ENCODE assay signal across 8 cellular contexts in the genomic region with DNA sequence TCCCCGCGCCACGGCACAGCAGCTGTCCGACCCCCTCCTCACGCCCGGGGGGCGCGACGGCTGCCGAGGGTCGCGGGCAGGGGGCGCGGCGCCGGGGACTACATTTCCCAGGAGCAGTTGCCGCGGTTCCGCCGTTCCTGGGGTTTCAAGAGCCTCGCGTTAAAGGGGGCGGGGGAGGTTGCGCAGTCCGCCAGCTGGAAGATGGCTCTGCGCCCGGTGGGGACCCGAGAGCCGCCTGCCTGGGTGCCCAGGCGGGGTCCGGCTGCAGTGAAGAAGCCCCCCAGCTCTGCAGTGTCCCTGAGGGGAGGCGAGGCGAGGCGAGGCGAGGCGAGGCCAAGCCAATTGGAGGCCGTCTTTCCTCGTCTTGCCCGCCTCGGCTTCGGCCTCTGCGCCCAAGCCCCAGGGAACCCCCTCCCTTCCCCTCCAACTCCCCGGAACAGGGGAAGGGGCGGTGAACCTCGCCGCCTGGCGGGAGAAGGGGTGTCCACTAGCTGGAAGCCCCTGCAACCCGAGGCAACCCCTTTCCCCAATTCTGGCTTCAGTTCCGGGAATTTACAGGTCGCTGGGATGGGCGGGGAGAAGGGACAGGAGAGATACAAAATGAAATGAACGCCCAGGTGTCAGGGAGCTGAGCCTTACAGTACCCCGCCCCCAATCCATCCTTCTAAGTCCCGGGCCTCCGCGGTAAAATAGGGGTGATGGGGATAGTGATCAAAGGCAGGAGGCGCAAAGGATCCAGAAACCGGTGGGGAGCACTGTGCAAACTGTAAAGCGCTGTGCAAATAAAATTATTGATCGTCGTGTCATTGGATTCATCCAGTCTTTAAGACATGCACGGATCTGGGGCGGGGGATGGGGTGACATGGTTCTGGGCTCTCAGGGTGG. TPM values are rescaled to one million over a fixed set of nuclear protein-coding genes. Genes with fewer than 3 reads are reported as not detected.
A peak's percentile ranks its signal among the peaks of the same experiment; 100 is the strongest.
DNase-seq lines count a peak whose midpoint lies in the region; ATAC-seq and TF ChIP-seq lines count a peak whose summit lies in the region.

No MANE protein-coding gene starts in this region.

- intact Hi-C loops in colonic mucosa (cut with DNase I): no loop called here

- CTCF ChIA-PET in BJ (lab: Yijun Ruan, JAX): interaction anchor here (1.7 to 1.8 kb wide), 2 partner anchors 10 to 159 kb away, joined by 4 to 7 read pairs; no protein-coding TSS in a partner anchor

- ATAC-seq in left lobe of liver (peak; percentile 53), HG03469 (IDR thresholded peaks at IDR 0.05; ENCODE audit: unreplicated experiment) (no peak), HG02678 (IDR thresholded peaks at IDR 0.05; ENCODE audit: unreplicated experiment) (no peak)
- ATAC-seq in stimulated activated naive CD8-positive, alpha-beta T cell treated with anti-CD3 and anti-CD28 coated beads, Interleukin-15, amount 100 ng/mL, for 72 hours: peak; percentile 23

- peaks cover 14% of the 10 kb centered on the region; the same call in 1 of the 2 replicates for H3F3A ChIP-seq in GM23248 (ENCODE audit: insufficient read depth)

- 0 out of 2 replicates have a peak, but pooled peaks cover 7% of the 10 kb centered on the region for H3K79me2 ChIP-seq in GM23248 (ENCODE audit: insufficient read depth)

- DNase-seq in BJ (ENCODE audit: low read depth) (no peak), GM23248 (peak; percentile 62), RPMI8226 (peak; percentile 65), colonic mucosa (peak; percentile 70), left lobe of liver (ENCODE audit: low spot score) (no peak)
- no peak for DNase-seq in stimulated activated naive CD8-positive, alpha-beta T cell treated with anti-CD3 and anti-CD28 coated beads, Interleukin-15, amount 100 ng/mL, for 72 hours

- H3K27ac Mint-ChIP-seq in stimulated activated naive CD8-positive, alpha-beta T cell treated with anti-CD3 and anti-CD28 coated beads, Interleukin-15, amount 100 ng/mL, for 72 hours: peak overlapping the region in 1 of 2 donors; percentile 45

- peaks cover 53% of the 10 kb centered on the region for H3K27me3 Mint-ChIP-seq in stimulated activated naive CD8-positive, alpha-beta T cell treated with anti-CD3 and anti-CD28 coated beads, Interleukin-15, amount 100 ng/mL, for 72 hours

- H4K20me1 ChIP-seq in GM23248 (ENCODE audit: insufficient read depth): no peaks in the 10 kb centered on the region

- H3K27ac ChIP-seq in GM23248: no peak overlapping the region
- H3K27ac ChIP-seq in colonic mucosa: peak overlapping the region; percentile 45

- no peaks in the 10 kb centered on the region for H3K9me3 ChIP-seq in GM23248 (ENCODE audit: low read depth)
- H3K9me3 ChIP-seq in colonic mucosa: no peaks in the 10 kb centered on the region

- H3K4me1 ChIP-seq in GM23248 (ENCODE audit: insufficient read depth): peaks cover 11% of the 10 kb centered on the region
- no peaks in the 10 kb centered on the region for H3K4me1 ChIP-seq in colonic mucosa

- H3K4me3 ChIP-seq in BJ (ENCODE audit: low read depth, low read length): peak overlapping the region; percentile 60
- H3K4me3 ChIP-seq in GM23248: peak overlapping the region; percentile 75
- peak overlapping the region; percentile 48 for H3K4me3 ChIP-seq in colonic mucosa

- H3K9ac ChIP-seq in GM23248: peak overlapping the region; percentile 71
- peak overlapping the region; percentile 80 to 85 for H3K9ac ChIP-seq in colonic mucosa (ENCODE audit: low read depth in 2 of 2, low read length in 2 of 2)

- peaks cover 44% of the 10 kb centered on the region for H3K4me1 Mint-ChIP-seq in stimulated activated naive CD8-positive, alpha-beta T cell treated with anti-CD3 and anti-CD28 coated beads, Interleukin-15, amount 100 ng/mL, for 72 hours

- no peak for TF ChIP-seq CTCF in BJ (IDR thresholded peaks at IDR 0.05; ENCODE audit: insufficient read depth, low read depth, low read length)
- no peak for TF ChIP-seq CTCF in colonic mucosa (IDR thresholded peaks at IDR 0.05)

- peak overlapping the region; percentile 76 to 79 for H3K4me3 Mint-ChIP-seq in stimulated activated naive CD8-positive, alpha-beta T cell treated with anti-CD3 and anti-CD28 coated beads, Interleukin-15, amount 100 ng/mL, for 72 hours

- H3K27me3 ChIP-seq in BJ (ENCODE audit: control insufficient read depth, insufficient read depth, low read length) (peaks cover 3% of the 10 kb centered on the region; the same call in 1 of the 2 replicates), GM23248 (replicated peaks; ENCODE audit: insufficient read depth) (no peaks in the 10 kb centered on the region), colonic mucosa (no peaks in the 10 kb centered on the region)

- in situ Hi-C loops in GM23248 (cut with MboI): no loop called here

- WGBS in GM23248 (ENCODE audit: low coverage in 1 of 2, low lambda C conversion rate in 2 of 2, missing lambda C conversion rate in 2 of 2), 2 experiments: 2 to 3% methylated on average over 39 to 60 of the region's 63 CpGs

- no peaks in the 10 kb centered on the region for H3K36me3 ChIP-seq in BJ (ENCODE audit: control insufficient read depth, insufficient read depth, low read length)
- H3K36me3 ChIP-seq in GM23248 (ENCODE audit: low read depth): no peaks in the 10 kb centered on the region
- H3K36me3 ChIP-seq in colonic mucosa: no peaks in the 10 kb centered on the region

- no peaks in the 10 kb centered on the region for H3K9me3 Mint-ChIP-seq in stimulated activated naive CD8-positive, alpha-beta T cell treated with anti-CD3 and anti-CD28 coated beads, Interleukin-15, amount 100 ng/mL, for 72 hours

- peak overlapping the region; percentile 96 for H3K4me2 ChIP-seq in GM23248 (ENCODE audit: unreplicated experiment)

- POLR2A ChIA-PET in BJ (lab: Charles Lee): no interaction called here

- peak overlapping the region; percentile 96 for H2AFZ ChIP-seq in GM23248

- no peaks in the 10 kb centered on the region for H3K9me2 ChIP-seq in GM23248 (ENCODE audit: insufficient read depth)

RNA-seq across cellular contexts. Expression of gene GCAT, which starts 5.2 kb away (rescaled TPM):
- polyA plus RNA-seq in BJ (2011; rRNA removed): 12.6 and 24.9 TPM in 2 replicates
- 13.6 and 17.3 TPM in 2 replicates for polyA minus RNA-seq in BJ (2011; rRNA and poly(A)+ RNA removed)
- total RNA-seq in GM23248 (2014; rRNA removed; shearing (Covaris generic)): 36.1 and 73.7 TPM in 2 replicates
- polyA plus RNA-seq in GM23248 (2016; fragmentation: Nextera tagmentation; extraction: Ambion mirVana): 31.5 and 35.9 TPM in 2 replicates
- 10 to 100 TPM; 13.0 to 23.5 TPM for total RNA-seq in colonic mucosa
- 49.6 TPM for total RNA-seq in left lobe of liver

RNA-seq across cellular contexts. Expression of gene GALR3, which starts 20.6 kb away (rescaled TPM):
- polyA plus RNA-seq in BJ (2011; rRNA removed): not detected in 2 replicates
- not detected in 2 replicates for polyA minus RNA-seq in BJ (2011; rRNA and poly(A)+ RNA removed)
- not detected in 2 replicates for total RNA-seq in GM23248 (2014; rRNA removed; shearing (Covaris generic))
- polyA plus RNA-seq in GM23248 (2016; fragmentation: Nextera tagmentation; extraction: Ambion mirVana): not detected in 2 replicates
- under 1 TPM in 1 of 2 donors, not detected in 1; 0.74 TPM for total RNA-seq in colonic mucosa
- total RNA-seq in left lobe of liver: 0.65 TPM

RNA-seq across cellular contexts. Expression of gene ANKRD54, which starts 41.6 kb away (rescaled TPM):
- polyA plus RNA-seq in BJ (2011; rRNA removed) (18.2 and 36.7 TPM in 2 replicates), GM23248 (2016; fragmentation: Nextera tagmentation; extraction: Ambion mirVana) (21.6 and 21.8 TPM in 2 replicates)
- 21.3 and 37.3 TPM in 2 replicates for polyA minus RNA-seq in BJ (2011; rRNA and poly(A)+ RNA removed)
- 31.0 and 58.0 TPM in 2 replicates for total RNA-seq in GM23248 (2014; rRNA removed; shearing (Covaris generic))
- total RNA-seq in colonic mucosa (10 to 100 TPM; 27.1 to 34.2 TPM), left lobe of liver (9.7 TPM)

RNA-seq across cellular contexts. Expression of gene EIF3L, which starts 46.7 kb away (rescaled TPM):
- polyA plus RNA-seq in BJ (2011; rRNA removed) (705 and 755 TPM in 2 replicates), GM23248 (2016; fragmentation: Nextera tagmentation; extraction: Ambion mirVana) (201 and 206 TPM in 2 replicates)
- 282 and 487 TPM in 2 replicates for polyA minus RNA-seq in BJ (2011; rRNA and poly(A)+ RNA removed)
- total RNA-seq in GM23248 (2014; rRNA removed; shearing (Covaris generic)): 323 and 346 TPM in 2 replicates
- total RNA-seq in colonic mucosa (100 to 1,000 TPM; 358 to 451 TPM), left lobe of liver (136 TPM)

Comparison
In these comparisons a context has a peak if more than half of its experiments do, and no peak if none do; other contexts are left out.
1. DNase-seq: peak in GM23248 (single experiment), RPMI8226 (single experiment) and colonic mucosa (single experiment); none in BJ (single experiment), left lobe of liver (single experiment) and stimulated activated naive CD8-positive, alpha-beta T cell treated with anti-CD3 and anti-CD28 coated beads, Interleukin-15, amount 100 ng/mL, for 72 hours (0 of 2).
2. ATAC-seq: peak in left lobe of liver (single experiment) and stimulated activated naive CD8-positive, alpha-beta T cell treated with anti-CD3 and anti-CD28 coated beads, Interleukin-15, amount 100 ng/mL, for 72 hours (single experiment); none in HG03469 (single experiment) and HG02678 (single experiment).
3. Peak in every context shown above with its lines, with median percentiles within 50 percentile points of each other: H3K4me3 ChIP-seq.